ENCODE assay signal across 1 cellular context in the genomic region with DNA sequence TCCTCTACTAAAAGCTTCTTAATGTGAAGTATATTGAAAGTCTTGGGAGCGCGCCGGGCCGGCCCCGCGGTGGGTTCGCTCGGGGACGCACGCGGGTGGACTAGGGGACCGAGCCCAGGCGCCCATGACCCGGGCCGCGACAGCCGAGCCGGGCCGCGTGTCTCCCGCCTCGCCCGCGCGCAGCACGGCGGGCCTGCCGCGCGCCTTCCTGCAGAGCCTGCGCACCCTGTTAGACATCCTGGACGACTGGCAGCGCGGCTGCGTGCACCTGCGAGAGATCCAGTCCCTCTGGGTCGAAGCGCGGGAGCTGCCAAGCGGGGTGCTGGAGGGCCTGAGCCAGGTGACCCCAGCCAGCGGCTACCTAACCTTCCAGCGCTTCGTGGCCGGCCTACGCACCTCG.
TF ChIP-seq lines count a peak whose summit lies in the region.

No MANE protein-coding gene starts in this region.

TF ChIP-seq in SK-N-SH, 30 proteins besides CTCF, POLR2A, EP300 and RAD21 (continued from another document):
- TF ChIP-seq ZBTB33 (IDR thresholded peaks at IDR 0.05; ENCODE audit: borderline replicate concordance, low read depth), result no peak
- no peak for TF ChIP-seq EZH2phosphoT487 (IDR thresholded peaks at IDR 0.05; ENCODE audit: borderline replicate concordance, low read depth)
- no peak for TF ChIP-seq FOSL2 (IDR thresholded peaks at IDR 0.05; ENCODE audit: borderline replicate concordance, low read depth)
- TF ChIP-seq POLR2AphosphoS5 (IDR thresholded peaks at IDR 0.05; ENCODE audit: low read depth, low read length), result no peak
- TF ChIP-seq GABPA (IDR thresholded peaks at IDR 0.05; ENCODE audit: low read depth), result no peak
- TF ChIP-seq ELF1 (IDR thresholded peaks at IDR 0.05), result no peak
- no peak for TF ChIP-seq TEAD4 (IDR thresholded peaks at IDR 0.05; ENCODE audit: borderline replicate concordance, insufficient read depth)
- no peak for TF ChIP-seq CHD2 (IDR thresholded peaks at IDR 0.05; ENCODE audit: low read length, partially characterized antibody)
- no peak for TF ChIP-seq SIN3A (IDR thresholded peaks at IDR 0.05; ENCODE audit: borderline replicate concordance, low read depth, low read length)
